In genomic region chr2:643334-643733, GRCh38 we compare ENCODE assay signal across 17 cellular contexts. TPM values are rescaled to one million over a fixed set of nuclear protein-coding genes. Genes with fewer than 3 reads are reported as not detected.
DNase-seq lines count a peak whose midpoint lies in the region; ATAC-seq and TF ChIP-seq lines count a peak whose summit lies in the region.
"Had no signal": no experiment of that assay in that cellular context is flagged by ENCODE, and none has a peak within 500 bp of the region (broad histone marks: within the 10 kb centered on the region; RNA-seq: fewer than 3 reads in every experiment).

No MANE protein-coding gene starts in this region.

- H3K27ac ChIP-seq in coronary artery (no peak overlapping the region), neuronal stem cell (replicated peaks; ENCODE audit: low read length) (no peak overlapping the region)

- no peak for ATAC-seq in HG02938 (IDR thresholded peaks at IDR 0.05; ENCODE audit: unreplicated experiment)
- ATAC-seq: Panc1 had no signal

- H2BK12ac ChIP-seq in neuronal stem cell (ENCODE audit: low read length), result no peak overlapping the region

- no peaks in the 10 kb centered on the region for H3K36me3 ChIP-seq in neuronal stem cell (replicated peaks in 1 of 2; ENCODE audit: control insufficient read depth in 2 of 2, insufficient read depth in 2 of 2, low read length in 2 of 2)

- no peaks in the 10 kb centered on the region for H3K9me3 ChIP-seq in neuronal stem cell (replicated peaks in 1 of 2; ENCODE audit: control insufficient read depth in 2 of 2, insufficient read depth in 1 of 2, low read depth in 1 of 2, low read length in 2 of 2)

- H2AFZ ChIP-seq in neuronal stem cell (ENCODE audit: low read length), result no peak overlapping the region

- H3K4me3 Mint-ChIP-seq in type B pancreatic cell, result no peak overlapping the region
- H3K4me3 Mint-ChIP-seq: CD14-positive monocyte, HFFc6 had no signal

- peaks cover 0 to 2% (median 0%) of the 10 kb centered on the region in 3 experiments for H3K27me3 ChIP-seq in neuronal stem cell (ENCODE audit: control insufficient read depth in 3 of 3, insufficient read depth in 3 of 3, low read depth in 1 of 3, low read length in 3 of 3)

- TF ChIP-seq CTCF in coronary artery (IDR thresholded peaks at IDR 0.05) (no peak), type B pancreatic cell (conservative IDR thresholded peaks at IDR 0.05) (no peak)

- no CpG with 5 or more reads among the region's 10 CpGs for WGBS in neuronal stem cell (ENCODE audit: extremely low coverage in 2 of 2, insufficient read length in 2 of 2, insufficient replicate concordance in 1 of 2), 2 donors

- no peaks in the 10 kb centered on the region for H3K4me1 ChIP-seq in neuronal stem cell (ENCODE audit: control insufficient read depth in 2 of 2, insufficient read depth in 1 of 2, low read depth in 1 of 2, low read length in 2 of 2)

- no peak overlapping the region for H3K23ac ChIP-seq in neuronal stem cell (ENCODE audit: low read depth, low read length, poor library complexity)

- no peak overlapping the region for H3K14ac ChIP-seq in neuronal stem cell (ENCODE audit: low read length)

- no peak overlapping the region for H3K4ac ChIP-seq in neuronal stem cell (ENCODE audit: low read length)

- H4K8ac ChIP-seq in neuronal stem cell (ENCODE audit: low read depth, low read length), result no peak overlapping the region

- peaks cover 16% of the 10 kb centered on the region for H3K27me3 Mint-ChIP-seq in type B pancreatic cell

- no peak overlapping the region for H3K4me2 ChIP-seq in neuronal stem cell (ENCODE audit: insufficient read depth, low read length, poor library complexity, severe bottlenecking)

- H2AK5ac ChIP-seq in neuronal stem cell (ENCODE audit: low read depth, low read length), result peak overlapping the region; percentile 21

- no peak overlapping the region for H2BK15ac ChIP-seq in neuronal stem cell (ENCODE audit: low read length)

- no peak overlapping the region for H2BK120ac ChIP-seq in neuronal stem cell (ENCODE audit: low read depth, low read length)

- H3K18ac ChIP-seq in neuronal stem cell (ENCODE audit: low read length), result peak overlapping the region; percentile 60

- H3K36me3 Mint-ChIP-seq in type B pancreatic cell, result no peaks in the 10 kb centered on the region
- H3K36me3 Mint-ChIP-seq: CD14-positive monocyte had no signal

- H3K79me1 ChIP-seq in neuronal stem cell (ENCODE audit: low read depth, low read length), result peaks cover 2% of the 10 kb centered on the region

- H3K4me1 Mint-ChIP-seq in type B pancreatic cell (ENCODE audit: unreplicated experiment), result no peaks in the 10 kb centered on the region
- H3K4me1 Mint-ChIP-seq: CD14-positive monocyte had no signal

- no peaks in the 10 kb centered on the region for H3K9me3 Mint-ChIP-seq in type B pancreatic cell
- H3K9me3 Mint-ChIP-seq: CD14-positive monocyte, HFFc6 had no signal

- no peak overlapping the region for H4K91ac ChIP-seq in neuronal stem cell (ENCODE audit: low read depth, low read length, poor library complexity)

- H3K9ac ChIP-seq in neuronal stem cell (ENCODE audit: low read depth, low read length, poor library complexity), result peak overlapping the region; percentile 35

- peak; percentile 50 for DNase-seq in activated effector memory CD4-positive, alpha-beta T cell treated with anti-CD3 and anti-CD28 coated beads, Interleukin-2, amount 50 U/mL, for 16 hours
- DNase-seq in activated effector memory CD4-positive, alpha-beta T cell treated with Interleukin-2 at 50 U/mL for 16 hours, result no peak
- DNase-seq in coronary artery (ENCODE audit: low spot score) (peak; percentile 36), neuronal stem cell (ENCODE audit: low spot score) (no peak), type B pancreatic cell (ENCODE audit: extremely low spot score, unreplicated experiment) (peak; percentile 36), SKM-1 treated with dmso at 0.1 percent for 144 hours (lab: John Stamatoyannopoulos, UW; ENCODE audit: unreplicated experiment) (no peak)
- no peak for DNase-seq in activated naive CD4-positive, alpha-beta T cell (lab: John Stamatoyannopoulos, UW)
- DNase-seq: 8988T, DMS79, HFFc6, NCI-H1048, NCI-H2081 treated with DMSO at 0.1 percent for 48 hours, NCI-H446 treated with DMSO at 0.1 percent for 48 hours, NCI-H69 had no signal

- H2BK5ac ChIP-seq in neuronal stem cell (ENCODE audit: low read length), result no peak overlapping the region

- H3K4me3 ChIP-seq in coronary artery (no peak overlapping the region), neuronal stem cell (ENCODE audit: low read length in 2 of 2) (no peak overlapping the region)

- no peak overlapping the region for H3K27ac Mint-ChIP-seq in type B pancreatic cell
- H3K27ac Mint-ChIP-seq: CD14-positive monocyte, HFFc6 had no signal

RNA-seq across cellular contexts. Expression of gene TMEM18, which starts 33.9 kb away (rescaled TPM):
- 33.2 TPM for polyA plus RNA-seq in neuronal stem cell (2013, experiment 1 of 2)
- 35.6 TPM for polyA plus RNA-seq in neuronal stem cell (2013, experiment 2 of 2)
- 22.8 and 27.4 TPM in 2 replicates for total RNA-seq in type B pancreatic cell (ENCODE audit: low replicate concordance)

Comparison
In these comparisons a context has a peak if more than half of its experiments do, and no peak if none do; other contexts are left out.
1. DNase-seq: peak in activated effector memory CD4-positive, alpha-beta T cell treated with anti-CD3 and anti-CD28 coated beads, Interleukin-2, amount 50 U/mL, for 16 hours (single experiment), coronary artery (single experiment) and type B pancreatic cell (single experiment); none in activated effector memory CD4-positive, alpha-beta T cell treated with Interleukin-2 at 50 U/mL for 16 hours (single experiment), neuronal stem cell (single experiment), SKM-1 treated with dmso at 0.1 percent for 144 hours (single experiment) and activated naive CD4-positive, alpha-beta T cell (0 of 4).